20 cellular contexts compared by ENCODE assay signal in genomic region chr7:139990142-139990535, GRCh38.
DNase-seq lines count a peak whose midpoint lies in the region; ATAC-seq and TF ChIP-seq lines count a peak whose summit lies in the region.
"Had no signal": no experiment of that assay in that cellular context is flagged by ENCODE, and none has a peak within 500 bp of the region (broad histone marks: within the 10 kb centered on the region; RNA-seq: fewer than 3 reads in every experiment).

No MANE protein-coding gene starts in this region.

- ATAC-seq in left lung: no peak
- ATAC-seq in HG02763 (IDR thresholded peaks at IDR 0.05; ENCODE audit: unreplicated experiment): no peak
- ATAC-seq: HCT116, SK-N-SH treated with all-trans-retinoic acid at 6 μM for 48 hours had no signal

- no peaks in the 10 kb centered on the region for H3K27me3 ChIP-seq in BLaER1
- no peaks in the 10 kb centered on the region for H3K27me3 ChIP-seq in left lung

- H3K4me3 ChIP-seq in BLaER1 (no peak overlapping the region), left lung (no peak overlapping the region)
- H3K4me3 ChIP-seq: GM23248 had no signal

- H3K27ac ChIP-seq in BLaER1 (peak overlapping the region; percentile 66; the same call in 1 of the 2 replicates), left lung (no peak overlapping the region)
- H3K27ac ChIP-seq: 22Rv1, GM23248 had no signal

- no peaks in the 10 kb centered on the region for H4K20me1 ChIP-seq in BLaER1

- intact Hi-C loops in left lung (cut with DNase I): no loop called here

- H3K4me1 ChIP-seq in BLaER1 (peaks cover 58% of the 10 kb centered on the region), left lung (no peaks in the 10 kb centered on the region)

- H3K9me3 ChIP-seq in BLaER1 (no peaks in the 10 kb centered on the region), left lung (no peaks in the 10 kb centered on the region)

- H3K4me2 ChIP-seq in BLaER1: peak overlapping the region; percentile 70

- no peak overlapping the region for H3K9ac ChIP-seq in BLaER1
- H3K9ac ChIP-seq: GM23248 had no signal

- peak; percentile 48 for DNase-seq in DMS153 (lab: John Stamatoyannopoulos, UW)
- DNase-seq in DMS153 treated with DMSO at 0.1 percent for 48 hours (lab: John Stamatoyannopoulos, UW; ENCODE audit: unreplicated experiment): no peak
- DNase-seq in NCI-H69 (lab: John Stamatoyannopoulos, UW): peak; percentile 41
- DNase-seq in kidney tubule cell (ENCODE audit: low spot score): peak; percentile 46
- no peak for DNase-seq in left lung
- no peak for DNase-seq in NCI-H1436 (lab: John Stamatoyannopoulos, UW)
- DNase-seq: AML-193; CD4-positive, alpha-beta T cell; GM23248; NCI-H1105; NCI-H187; NCI-H226; NCI-H524 treated with DMSO at 0.1 percent for 48 hours; RPMI8226; SIG-M5 had no signal

- H3K36me3 ChIP-seq in BLaER1 (no peaks in the 10 kb centered on the region), left lung (peaks cover 0 to 22% of the 10 kb centered on the region in 2 donors)

- TF ChIP-seq CTCF in left lung (IDR thresholded peaks at IDR 0.05): no peak

Comparison
In these comparisons a context has a peak if more than half of its experiments do, and no peak if none do; other contexts are left out.
1. DNase-seq: peak in DMS153 (single experiment), NCI-H69 (single experiment) and kidney tubule cell (single experiment); none in DMS153 treated with DMSO at 0.1 percent for 48 hours (single experiment), left lung (0 of 2) and NCI-H1436 (single experiment).